In the genomic region with DNA sequence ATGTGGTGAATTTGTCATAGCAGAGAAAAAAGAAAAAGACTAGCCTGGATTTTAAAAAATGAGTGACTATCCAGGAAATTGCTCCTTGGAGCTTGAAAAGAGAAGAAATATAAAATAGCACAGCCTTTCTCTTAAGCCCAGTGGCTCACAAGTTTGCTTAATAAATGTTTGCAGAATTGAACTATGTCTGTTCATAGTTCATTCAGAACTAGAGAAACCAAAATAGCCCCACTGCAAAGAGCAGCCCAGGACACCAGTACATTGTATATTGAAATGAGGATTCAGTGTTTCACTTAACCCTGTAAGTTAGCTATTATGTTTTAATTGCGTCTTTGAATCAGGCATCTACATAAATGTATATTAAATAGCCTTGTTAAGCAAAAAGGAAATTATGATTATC, we compare ENCODE assay signal across 13 cellular contexts.
DNase-seq lines count a peak whose midpoint lies in the region; ATAC-seq, FAIRE-seq and TF ChIP-seq lines count a peak whose summit lies in the region.
"Had no signal": no experiment of that assay in that cellular context is flagged by ENCODE, and none has a peak within 500 bp of the region (broad histone marks: within the 10 kb centered on the region; RNA-seq: fewer than 3 reads in every experiment).

No MANE protein-coding gene starts in this region.

- H3K4me2 ChIP-seq in HepG2 (ENCODE audit: low read depth, low read length), result no peak overlapping the region

- TF ChIP-seq EP300 in HepG2 (IDR thresholded peaks at IDR 0.05; ENCODE audit: low read depth in 2 of 2, low read length in 2 of 2) (no peak), HepG2 (CRISPR knock-in tag; IDR thresholded peaks at IDR 0.05; ENCODE audit: borderline replicate concordance) (no peak), esophagus muscularis mucosa (IDR thresholded peaks at IDR 0.05) (no peak)

- FAIRE-seq in HepG2 (lab: Jason Lieb, UNC), result no peak
- FAIRE-seq in small intestine (lab: Jason Lieb, UNC), result no peak
- FAIRE-seq: A549, GM18507 had no signal

- peak overlapping the region in 3 of 4 donors; percentile 44 to 85 (median 48) for H3K27ac ChIP-seq in Peyer's patch
- H3K27ac ChIP-seq in HepG2 (ENCODE audit: extremely low read length, insufficient read depth, low read length), result no peak overlapping the region
- H3K27ac ChIP-seq in small intestine (ENCODE audit: low read depth in 1 of 2, low read length in 1 of 2), result peak overlapping the region; percentile 20 to 80
- H3K27ac ChIP-seq in esophagus muscularis mucosa (replicated peaks in 1 of 4), result no peak overlapping the region
- H3K27ac ChIP-seq: GM23248 had no signal

- peaks cover 0 to 14% (median 0%) of the 10 kb centered on the region in 4 donors for H3K4me1 ChIP-seq in Peyer's patch
- peaks cover 17% of the 10 kb centered on the region for H3K4me1 ChIP-seq in HepG2 (ENCODE audit: insufficient read depth, low read length)
- H3K4me1 ChIP-seq in small intestine (ENCODE audit: control insufficient read depth in 2 of 2, insufficient read depth in 1 of 2, low read depth in 1 of 2, low read length in 1 of 2), result peaks cover 4 to 6% of the 10 kb centered on the region in 2 donors
- no peaks in the 10 kb centered on the region for H3K4me1 ChIP-seq in esophagus muscularis mucosa

- TF ChIP-seq RAD21 in HepG2 (CRISPR knock-in tag; IDR thresholded peaks at IDR 0.05), result no peak

- H3K36me3 ChIP-seq in Peyer's patch, result peaks cover 0 to 4% (median 0%) of the 10 kb centered on the region in 3 donors
- H3K36me3 ChIP-seq in HepG2 (replicated peaks in 1 of 2; ENCODE audit: control insufficient read depth in 1 of 2, insufficient read depth in 2 of 2, low read length in 2 of 2), result no peaks in the 10 kb centered on the region
- no peaks in the 10 kb centered on the region for H3K36me3 ChIP-seq in small intestine (ENCODE audit: control insufficient read depth in 2 of 2, insufficient read depth in 2 of 2, low read length in 2 of 2)
- H3K36me3 ChIP-seq in esophagus muscularis mucosa, result no peaks in the 10 kb centered on the region

- 26% methylated on average over 1 of the region's 1 CpG for WGBS in HepG2 (ENCODE audit: low lambda C conversion rate)
- WGBS in small intestine, 3 donors, result 90 to 97% (median 92%) methylated on average over 1 of the region's 1 CpG
- WGBS in esophagus muscularis mucosa, result 89% methylated on average over 1 of the region's 1 CpG

- CTCF ChIA-PET in HepG2 (lab: Yijun Ruan, JAX; ENCODE audit: low intra/inter-chr PET ratio, low total read pairs), result no interaction called here

- no peaks in the 10 kb centered on the region for H3K79me2 ChIP-seq in HepG2 (ENCODE audit: insufficient read depth, low read length)

- TF ChIP-seq CTCF in Peyer's patch (IDR thresholded peaks at IDR 0.05) (no peak), HepG2 (CRISPR knock-in tag; IDR thresholded peaks at IDR 0.05) (no peak), esophagus muscularis mucosa (IDR thresholded peaks at IDR 0.05) (no peak)

- in situ Hi-C loops in HepG2 (cut with HindIII; ENCODE audit: extremely low pct_ligation_motif_present, low pct_unique_long_range_greater_than_20kb), result no loop called here

- no TSS peak for BruUV-seq in HepG2 (replicated peaks; lab: Mats Ljungman, UMichigan)

- H3K9ac ChIP-seq in HepG2 (ENCODE audit: insufficient read depth, low read depth, low read length), result no peak overlapping the region
- H3K9ac ChIP-seq: GM23248 had no signal

- TF ChIP-seq POLR2A in Peyer's patch (IDR thresholded peaks at IDR 0.05) (no peak), HepG2 (IDR thresholded peaks at IDR 0.05; ENCODE audit: insufficient read depth in 1 of 2, low read depth in 2 of 2, low read length in 2 of 2) (no peak), esophagus muscularis mucosa (IDR thresholded peaks at IDR 0.05; ENCODE audit: low read depth) (no peak)

- H3K4me3 ChIP-seq in Peyer's patch, result no peak overlapping the region
- H3K4me3 ChIP-seq in HepG2 (replicated peaks in 1 of 3; ENCODE audit: insufficient read depth in 1 of 3, low read depth in 2 of 3, low read length in 3 of 3), result no peak overlapping the region
- no peak overlapping the region for H3K4me3 ChIP-seq in small intestine (ENCODE audit: low read depth in 1 of 2, low read length in 2 of 2)
- H3K4me3 ChIP-seq in esophagus muscularis mucosa, result no peak overlapping the region
- H3K4me3 ChIP-seq: A549, GM23248 had no signal

- POLR2A ChIA-PET in HepG2 (lab: Yijun Ruan, JAX), result no interaction called here

- DNase-seq in Peyer's patch (no peak), HepG2 (ENCODE audit: low spot score) (no peak), small intestine (no peak), DMS53 treated with DMSO at 0.1 percent for 48 hours (lab: John Stamatoyannopoulos, UW; ENCODE audit: unreplicated experiment) (no peak), esophagus muscularis mucosa (ENCODE audit: extremely low spot score) (no peak)
- DNase-seq: CD8-positive, alpha-beta T cell; COR-L47; DMS53; GM23248; H7 had no signal

- ATAC-seq in HepG2, result peak; percentile 92
- no peak for ATAC-seq in GM18907 (IDR thresholded peaks at IDR 0.05; ENCODE audit: unreplicated experiment)
- ATAC-seq: CD8-positive, alpha-beta T cell had no signal

- H3K27me3 ChIP-seq in Peyer's patch, result no peaks in the 10 kb centered on the region
- no peaks in the 10 kb centered on the region for H3K27me3 ChIP-seq in HepG2 (ENCODE audit: control insufficient read depth in 1 of 2, insufficient read depth in 2 of 2, low read length in 2 of 2)
- no peaks in the 10 kb centered on the region for H3K27me3 ChIP-seq in small intestine (ENCODE audit: control insufficient read depth in 2 of 2, insufficient read depth in 2 of 2, low read length in 2 of 2)
- no peaks in the 10 kb centered on the region for H3K27me3 ChIP-seq in esophagus muscularis mucosa

- H2AFZ ChIP-seq in HepG2 (ENCODE audit: low read length), result no peak overlapping the region
- H2AFZ ChIP-seq: GM23248 had no signal

- H4K20me1 ChIP-seq in HepG2 (ENCODE audit: insufficient read depth, low read length), result no peaks in the 10 kb centered on the region

- H3K9me3 ChIP-seq in Peyer's patch (no peaks in the 10 kb centered on the region), HepG2 (ENCODE audit: low read length) (no peaks in the 10 kb centered on the region), small intestine (ENCODE audit: control insufficient read depth, low read depth) (no peaks in the 10 kb centered on the region), esophagus muscularis mucosa (no peaks in the 10 kb centered on the region)
- H3K9me3 ChIP-seq: A549 had no signal

- intact Hi-C loops in HepG2 (cut with micrococcal nuclease; ENCODE audit: unreplicated experiment), result no loop called here
- intact Hi-C loops in esophagus muscularis mucosa (cut with DNase I), result no loop called here

TF ChIP-seq in HepG2, 621 proteins besides CTCF, POLR2A, EP300 and RAD21:
- TF ChIP-seq SP2 (CRISPR knock-in tag; IDR thresholded peaks at IDR 0.05) (no peak), ZNF253 (CRISPR knock-in tag; IDR thresholded peaks at IDR 0.05; ENCODE audit: borderline replicate concordance) (no peak), HNF4A (CRISPR knock-in tag; IDR thresholded peaks at IDR 0.05) (peak; percentile 16; the same call in 1 of the 2 replicates)
- TF ChIP-seq, protein P1, sequence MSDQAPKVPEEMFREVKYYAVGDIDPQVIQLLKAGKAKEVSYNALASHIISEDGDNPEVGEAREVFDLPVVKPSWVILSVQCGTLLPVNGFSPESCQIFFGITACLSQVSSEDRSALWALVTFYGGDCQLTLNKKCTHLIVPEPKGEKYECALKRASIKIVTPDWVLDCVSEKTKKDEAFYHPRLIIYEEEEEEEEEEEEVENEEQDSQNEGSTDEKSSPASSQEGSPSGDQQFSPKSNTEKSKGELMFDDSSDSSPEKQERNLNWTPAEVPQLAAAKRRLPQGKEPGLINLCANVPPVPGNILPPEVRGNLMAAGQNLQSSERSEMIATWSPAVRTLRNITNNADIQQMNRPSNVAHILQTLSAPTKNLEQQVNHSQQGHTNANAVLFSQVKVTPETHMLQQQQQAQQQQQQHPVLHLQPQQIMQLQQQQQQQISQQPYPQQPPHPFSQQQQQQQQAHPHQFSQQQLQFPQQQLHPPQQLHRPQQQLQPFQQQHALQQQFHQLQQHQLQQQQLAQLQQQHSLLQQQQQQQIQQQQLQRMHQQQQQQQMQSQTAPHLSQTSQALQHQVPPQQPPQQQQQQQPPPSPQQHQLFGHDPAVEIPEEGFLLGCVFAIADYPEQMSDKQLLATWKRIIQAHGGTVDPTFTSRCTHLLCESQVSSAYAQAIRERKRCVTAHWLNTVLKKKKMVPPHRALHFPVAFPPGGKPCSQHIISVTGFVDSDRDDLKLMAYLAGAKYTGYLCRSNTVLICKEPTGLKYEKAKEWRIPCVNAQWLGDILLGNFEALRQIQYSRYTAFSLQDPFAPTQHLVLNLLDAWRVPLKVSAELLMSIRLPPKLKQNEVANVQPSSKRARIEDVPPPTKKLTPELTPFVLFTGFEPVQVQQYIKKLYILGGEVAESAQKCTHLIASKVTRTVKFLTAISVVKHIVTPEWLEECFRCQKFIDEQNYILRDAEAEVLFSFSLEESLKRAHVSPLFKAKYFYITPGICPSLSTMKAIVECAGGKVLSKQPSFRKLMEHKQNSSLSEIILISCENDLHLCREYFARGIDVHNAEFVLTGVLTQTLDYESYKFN (CRISPR knock-in tag; conservative IDR thresholded peaks at IDR 0.05), result 0 out of 2 replicates have a peak, but pooled peaks have one; percentile 21
TF ChIP-seq in HepG2: peak in this region for 2.

Comparison
In these comparisons a context has a peak if more than half of its experiments do, and no peak if none do; other contexts are left out.
1. H3K27ac ChIP-seq: peak in Peyer's patch (3 of 4) and small intestine (2 of 2); none in HepG2 (single experiment) and esophagus muscularis mucosa (0 of 4).